Comparison of ENCODE assay signal across 1 cellular context in genomic region chr6:85361643-85362014, GRCh38.
TF ChIP-seq lines count a peak whose summit lies in the region.

No MANE protein-coding gene starts in this region.

TF ChIP-seq in HepG2, 621 proteins besides CTCF, POLR2A, EP300 and RAD21:
- TF ChIP-seq TFDP1 (CRISPR knock-in tag; IDR thresholded peaks at IDR 0.05; ENCODE audit: borderline replicate concordance) (no peak), HOXD1 (CRISPR knock-in tag; IDR thresholded peaks at IDR 0.05) (no peak), ERF (CRISPR knock-in tag; IDR thresholded peaks at IDR 0.05) (no peak), ZSCAN25 (CRISPR knock-in tag; IDR thresholded peaks at IDR 0.05) (no peak), ZNF33B (CRISPR knock-in tag; IDR thresholded peaks at IDR 0.05) (no peak), KLF12 (CRISPR knock-in tag; IDR thresholded peaks at IDR 0.05; ENCODE audit: borderline replicate concordance) (no peak), ZNF333 (CRISPR knock-in tag; IDR thresholded peaks at IDR 0.05; ENCODE audit: borderline replicate concordance) (no peak), ZNF841 (CRISPR knock-in tag; IDR thresholded peaks at IDR 0.05; ENCODE audit: borderline replicate concordance) (no peak), ZNF143 (CRISPR knock-in tag; IDR thresholded peaks at IDR 0.05) (no peak), HMG20B (CRISPR knock-in tag; conservative IDR thresholded peaks at IDR 0.05) (no peak)
